8 cellular contexts compared by ENCODE assay signal in genomic region chr6:17505062-17505476, GRCh38.
A peak's percentile ranks its signal among the peaks of the same experiment; 100 is the strongest.
DNase-seq lines count a peak whose midpoint lies in the region; ATAC-seq and TF ChIP-seq lines count a peak whose summit lies in the region.
"Had no signal": no experiment of that assay in that cellular context is flagged by ENCODE, and none has a peak within 500 bp of the region (broad histone marks: within the 10 kb centered on the region; RNA-seq: fewer than 3 reads in every experiment).

No MANE protein-coding gene starts in this region.

- no peaks in the 10 kb centered on the region for H3K4me1 ChIP-seq in esophagus squamous epithelium
- H3K4me1 ChIP-seq in gastrocnemius medialis, result peaks cover 7 to 16% of the 10 kb centered on the region in 2 donors

- DNase-seq in OCI-M1 (lab: John Stamatoyannopoulos, UW), result peak; percentile 12
- no peak for DNase-seq in esophagus squamous epithelium (lab: John Stamatoyannopoulos, UW)
- DNase-seq in gastrocnemius medialis, result no peak
- DNase-seq in activated CD4-positive, alpha-beta T cell treated with anti-CD3 and anti-CD28 coated beads for 4 hours, result no peak
- DNase-seq in GF-D8 (lab: John Stamatoyannopoulos, UW), result no peak
- no peak for DNase-seq in midbrain (lab: John Stamatoyannopoulos, UW)

- ATAC-seq in GM18868 (IDR thresholded peaks at IDR 0.05; ENCODE audit: unreplicated experiment) (peak; percentile 53), gastrocnemius medialis (peak in 1 of 2 donors; percentile 60)
- ATAC-seq: naive thymus-derived CD4-positive, alpha-beta T cell had no signal

- H3K27me3 ChIP-seq in esophagus squamous epithelium (no peaks in the 10 kb centered on the region), gastrocnemius medialis (no peaks in the 10 kb centered on the region)

- H3K36me3 ChIP-seq in esophagus squamous epithelium (no peaks in the 10 kb centered on the region), gastrocnemius medialis (peaks cover 0 to 11% of the 10 kb centered on the region in 2 donors)

- TF ChIP-seq CTCF in esophagus squamous epithelium (IDR thresholded peaks at IDR 0.05) (peak in 4 of 6 experiments; percentile 21 to 48 (median 29)), gastrocnemius medialis (IDR thresholded peaks at IDR 0.05 in 4 of 5, conservative IDR thresholded peaks at IDR 0.05 in 1 of 5) (peak in 4 of 5 experiments; percentile 7 to 48 (median 28))

- in situ Hi-C loops in gastrocnemius medialis (cut with MboI; ENCODE audit: low sequenced_read_pairs in 4 of 4), result no loop called here

- intact Hi-C loops in esophagus squamous epithelium (cut with DNase I), result no loop called here
- intact Hi-C loops in gastrocnemius medialis (cut with DNase I; ENCODE audit: low total_unique reads), result no loop called here

- no peak overlapping the region for H3K27ac ChIP-seq in esophagus squamous epithelium
- peak overlapping the region; percentile 55 to 74 (median 63) for H3K27ac ChIP-seq in gastrocnemius medialis

- H3K4me3 ChIP-seq in esophagus squamous epithelium (no peak overlapping the region), gastrocnemius medialis (no peak overlapping the region)

- H3K9me3 ChIP-seq in esophagus squamous epithelium (no peaks in the 10 kb centered on the region), gastrocnemius medialis (no peaks in the 10 kb centered on the region)

- no peak for TF ChIP-seq POLR2A in esophagus squamous epithelium (IDR thresholded peaks at IDR 0.05)
- TF ChIP-seq POLR2A in gastrocnemius medialis (IDR thresholded peaks at IDR 0.05), result no peak

- WGBS in esophagus squamous epithelium, 2 donors, result 64 to 87% methylated on average over 5 of the region's 5 CpGs

Comparison
In these comparisons a context has a peak if more than half of its experiments do, and no peak if none do; other contexts are left out.
1. H3K27ac ChIP-seq: peak in gastrocnemius medialis (4 of 4); none in esophagus squamous epithelium (0 of 4).